In genomic region chr13:94858856-94859811, GRCh38 we compare ENCODE assay signal across 9 cellular contexts.
DNase-seq lines count a peak whose midpoint lies in the region; ATAC-seq and TF ChIP-seq lines count a peak whose summit lies in the region.
"Had no signal": no experiment of that assay in that cellular context is flagged by ENCODE, and none has a peak within 500 bp of the region (broad histone marks: within the 10 kb centered on the region; RNA-seq: fewer than 3 reads in every experiment).

No MANE protein-coding gene starts in this region.

- H3K18ac ChIP-seq in mesendoderm (ENCODE audit: low read length) = no peak overlapping the region

- DNase-seq in fibroblast of mammary gland (ENCODE audit: low read depth) = peak; percentile 12
- peak; percentile 8 for DNase-seq in mesendoderm
- peak; percentile 68 to 74 for DNase-seq in tibial artery
- no peak for DNase-seq in islet precursor cell
- DNase-seq: activated CD4-positive, alpha-beta T cell treated with anti-CD3 and anti-CD28 coated beads for 4 hours; NCI-H2171 treated with DMSO at 0.1 percent for 48 hours had no signal

- H3K36me3 ChIP-seq in mesendoderm (ENCODE audit: control insufficient read depth, insufficient read depth, low read length) = no peaks in the 10 kb centered on the region
- no peaks in the 10 kb centered on the region for H3K36me3 ChIP-seq in tibial artery

- H3K4me3 ChIP-seq in fibroblast of mammary gland (ENCODE audit: control insufficient read depth, low read depth, low read length) = no peak overlapping the region
- no peak overlapping the region for H3K4me3 ChIP-seq in mesendoderm (ENCODE audit: low read length)
- H3K4me3 ChIP-seq in tibial artery = no peak overlapping the region

- intact Hi-C loops in tibial artery (cut with DNase I; ENCODE audit: low total_unique reads) = no loop called here

- no peaks in the 10 kb centered on the region for H3K36me3 Mint-ChIP-seq in activated T-helper 17 cell treated with anti-CD3 and anti-CD28 coated beads, Interleukin-2, amount 50 U/mL, for 72 hours (ENCODE audit: low read depth)

- H3K4ac ChIP-seq in mesendoderm (ENCODE audit: low read depth, low read length) = no peak overlapping the region

- no peak for ATAC-seq in activated T-helper 17 cell treated with anti-CD3 and anti-CD28 coated beads, Interleukin-2, amount 50 U/mL, for 72 hours (replicated peaks)
- ATAC-seq in GM18858 (IDR thresholded peaks at IDR 0.05; ENCODE audit: unreplicated experiment) (no peak), GM21786 (IDR thresholded peaks at IDR 0.05; ENCODE audit: unreplicated experiment) (no peak)

- no CpG with 5 or more reads among the region's 19 CpGs for WGBS in mesendoderm (ENCODE audit: extremely low coverage, insufficient coverage, low lambda C conversion rate)

- H3K9ac ChIP-seq in mesendoderm (ENCODE audit: low read length) = no peak overlapping the region

- no peak overlapping the region for H2BK120ac ChIP-seq in mesendoderm (ENCODE audit: low read depth, low read length)

- H3K4me1 ChIP-seq in mesendoderm (ENCODE audit: control insufficient read depth, low read depth, low read length) (no peaks in the 10 kb centered on the region), tibial artery (peaks cover 0 to 3% (median 1%) of the 10 kb centered on the region in 4 donors)

- peaks cover 7% of the 10 kb centered on the region for H3K27me3 Mint-ChIP-seq in activated T-helper 17 cell treated with anti-CD3 and anti-CD28 coated beads, Interleukin-2, amount 50 U/mL, for 72 hours

- no peaks in the 10 kb centered on the region for H3K79me2 ChIP-seq in mesendoderm (ENCODE audit: control insufficient read depth, insufficient read depth, low read length)

- H3K9me3 ChIP-seq in tibial artery = no peaks in the 10 kb centered on the region

- no peaks in the 10 kb centered on the region for H3K9me3 Mint-ChIP-seq in activated T-helper 17 cell treated with anti-CD3 and anti-CD28 coated beads, Interleukin-2, amount 50 U/mL, for 72 hours

- H3K27ac ChIP-seq in mesendoderm (ENCODE audit: low read depth, low read length) = no peak overlapping the region
- H3K27ac ChIP-seq in tibial artery = no peak overlapping the region

- no peaks in the 10 kb centered on the region for H3K79me1 ChIP-seq in mesendoderm (ENCODE audit: low read length)

- H4K8ac ChIP-seq in mesendoderm (ENCODE audit: low read depth, low read length) = no peak overlapping the region

- no peak overlapping the region for H3K27ac Mint-ChIP-seq in activated T-helper 17 cell treated with anti-CD3 and anti-CD28 coated beads, Interleukin-2, amount 50 U/mL, for 72 hours

- no peak overlapping the region for H2BK15ac ChIP-seq in mesendoderm (replicated peaks; ENCODE audit: low read depth)

- H3K4me3 Mint-ChIP-seq in activated T-helper 17 cell treated with anti-CD3 and anti-CD28 coated beads, Interleukin-2, amount 50 U/mL, for 72 hours = peak overlapping the region; percentile 83

- no peak overlapping the region for H3K56ac ChIP-seq in mesendoderm (ENCODE audit: low read length)

- H3K23ac ChIP-seq in mesendoderm (ENCODE audit: low read length) = no peak overlapping the region

- H3K4me1 Mint-ChIP-seq in activated T-helper 17 cell treated with anti-CD3 and anti-CD28 coated beads, Interleukin-2, amount 50 U/mL, for 72 hours = peaks cover 7% of the 10 kb centered on the region

- H3K27me3 ChIP-seq in mesendoderm (ENCODE audit: insufficient read depth, low read length, poor library complexity) (no peaks in the 10 kb centered on the region), tibial artery (peaks cover 0 to 4% of the 10 kb centered on the region in 2 donors)

- H3K4me2 ChIP-seq in mesendoderm (ENCODE audit: low read length) = no peak overlapping the region

- no peak overlapping the region for H2AK5ac ChIP-seq in mesendoderm (ENCODE audit: low read length)

- no peak overlapping the region for H4K5ac ChIP-seq in mesendoderm (ENCODE audit: low read length)

- H2BK5ac ChIP-seq in mesendoderm (ENCODE audit: low read length) = no peak overlapping the region

- TF ChIP-seq CTCF in fibroblast of mammary gland (conservative IDR thresholded peaks at IDR 0.05; ENCODE audit: control insufficient read depth, insufficient read depth, low read depth, low read length) (no peak), tibial artery (IDR thresholded peaks at IDR 0.05) (no peak)
